8 cellular contexts compared by ENCODE assay signal in the genomic region with DNA sequence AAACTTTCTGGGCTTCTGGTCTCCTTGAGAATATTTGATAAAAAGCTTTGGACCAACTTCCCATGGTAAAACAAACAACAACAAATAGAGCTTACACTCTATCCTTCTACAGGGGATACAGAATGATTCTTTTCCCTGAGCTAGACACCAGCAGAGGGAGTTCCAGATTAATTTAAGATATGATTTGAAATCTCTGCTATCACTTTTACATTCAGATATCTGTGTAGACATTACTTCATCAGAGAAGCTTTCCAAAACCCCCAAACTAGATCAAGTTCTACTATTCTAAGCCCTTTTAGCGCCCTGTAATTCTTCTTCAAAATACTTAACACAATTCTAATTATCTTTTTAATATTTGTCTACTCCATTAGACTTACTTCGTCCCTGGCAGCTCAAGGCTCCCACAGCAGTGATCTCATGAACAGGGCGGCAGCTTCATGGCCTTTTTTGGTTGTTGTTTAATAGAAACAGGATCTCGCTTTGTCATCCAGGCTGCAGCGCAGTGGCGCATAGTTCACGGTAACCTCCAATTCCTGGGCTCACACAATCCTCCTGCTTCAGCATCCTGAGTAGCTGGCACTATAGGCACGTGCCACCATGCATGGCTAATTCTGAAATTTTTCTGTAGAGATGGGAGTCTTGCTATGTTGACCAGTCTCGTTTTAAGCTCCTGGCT. TPM values are rescaled to one million over a fixed set of nuclear protein-coding genes. Genes with fewer than 3 reads are reported as not detected.
DNase-seq lines count a peak whose midpoint lies in the region; ATAC-seq and TF ChIP-seq lines count a peak whose summit lies in the region.

No MANE protein-coding gene starts in this region.

- no peaks in the 10 kb centered on the region for H3K9me3 Mint-ChIP-seq in T-helper 2 cell treated with Interferon-gamma antibody and Interleukin-4, amounts not matched to agents 5 μg/mL and 100 μg/mL, for 36 hours

- H3K27ac Mint-ChIP-seq in T-helper 2 cell treated with Interferon-gamma antibody and Interleukin-4, amounts not matched to agents 5 μg/mL and 100 μg/mL, for 36 hours: no peak overlapping the region

- H3K9me3 ChIP-seq in stomach smooth muscle (ENCODE audit: control insufficient read depth in 2 of 2, low read length in 2 of 2): no peaks in the 10 kb centered on the region

- H3K9ac ChIP-seq in stomach smooth muscle (ENCODE audit: low read length in 2 of 2): peak overlapping the region; percentile 67 to 74

- peaks cover 4% of the 10 kb centered on the region for H3K36me3 Mint-ChIP-seq in T-helper 2 cell treated with Interferon-gamma antibody and Interleukin-4, amounts not matched to agents 5 μg/mL and 100 μg/mL, for 36 hours (ENCODE audit: low read depth)

- DNase-seq in T-helper 2 cell treated with Interferon-gamma antibody and Interleukin-4, amounts not matched to agents 5 μg/mL and 100 μg/mL, for 36 hours (ENCODE audit: low spot score): no peak
- no peak for DNase-seq in T-helper 2 cell
- peak; percentile 33 for DNase-seq in SW480 (ENCODE audit: low spot score)
- DNase-seq in foreskin keratinocyte: no peak
- no peak for DNase-seq in activated CD4-positive, CD25-positive, alpha-beta regulatory T cell (lab: John Stamatoyannopoulos, UW)

- H3K36me3 ChIP-seq in stomach smooth muscle (ENCODE audit: control insufficient read depth in 2 of 2, insufficient read depth in 2 of 2, low read length in 2 of 2): no peaks in the 10 kb centered on the region

- no peak overlapping the region for H3K27ac ChIP-seq in foreskin keratinocyte
- H3K27ac ChIP-seq in stomach smooth muscle (ENCODE audit: low read length): peak overlapping the region; percentile 97

- ATAC-seq in foreskin keratinocyte (no peak), HG03521 (IDR thresholded peaks at IDR 0.05; ENCODE audit: unreplicated experiment) (no peak), HG02938 (IDR thresholded peaks at IDR 0.05; ENCODE audit: unreplicated experiment) (no peak)

- H3K4me1 ChIP-seq in foreskin keratinocyte: peaks cover 9% of the 10 kb centered on the region
- peaks cover 43% of the 10 kb centered on the region for H3K4me1 ChIP-seq in stomach smooth muscle (ENCODE audit: control insufficient read depth, insufficient read depth, low read length)

- H3K4me1 Mint-ChIP-seq in T-helper 2 cell treated with Interferon-gamma antibody and Interleukin-4, amounts not matched to agents 5 μg/mL and 100 μg/mL, for 36 hours (ENCODE audit: low read depth): peaks cover 23% of the 10 kb centered on the region

- H3K4me3 ChIP-seq in stomach smooth muscle (ENCODE audit: low read length in 2 of 2): peak overlapping the region; percentile 37 to 83

- H3K4me3 Mint-ChIP-seq in T-helper 2 cell treated with Interferon-gamma antibody and Interleukin-4, amounts not matched to agents 5 μg/mL and 100 μg/mL, for 36 hours: peak overlapping the region; percentile 81

- peak; percentile 52 for TF ChIP-seq CTCF in foreskin keratinocyte (conservative IDR thresholded peaks at IDR 0.05)

- peaks cover 71% of the 10 kb centered on the region for H3K27me3 ChIP-seq in foreskin keratinocyte
- H3K27me3 ChIP-seq in stomach smooth muscle (ENCODE audit: control insufficient read depth in 1 of 2, insufficient read depth in 2 of 2, low read length in 2 of 2): no peaks in the 10 kb centered on the region

- peaks cover 71% of the 10 kb centered on the region for H3K27me3 Mint-ChIP-seq in T-helper 2 cell treated with Interferon-gamma antibody and Interleukin-4, amounts not matched to agents 5 μg/mL and 100 μg/mL, for 36 hours (ENCODE audit: low read depth)

RNA-seq across cellular contexts. Expression of a gene that starts 0.9 kb away (rescaled TPM):
- total RNA-seq in foreskin keratinocyte: 0.34 and 0.81 TPM in 2 replicates
- 0.19 and 0.48 TPM in 2 replicates for polyA plus RNA-seq in foreskin keratinocyte

RNA-seq across cellular contexts. Expression of a gene that starts 10.2 kb away (rescaled TPM):
- total RNA-seq in foreskin keratinocyte: 17.0 and 17.5 TPM in 2 replicates
- polyA plus RNA-seq in foreskin keratinocyte: 15.3 and 17.7 TPM in 2 replicates
